ENCODE assay signal across 39 cellular contexts in genomic region chrX:111216293-111216801, GRCh38. TPM values are rescaled to one million over a fixed set of nuclear protein-coding genes. Genes with fewer than 3 reads are reported as not detected.
"Had no signal": no experiment of that assay in that cellular context is flagged by ENCODE, and none has a peak within 500 bp of the region (broad histone marks: within the 10 kb centered on the region; RNA-seq: fewer than 3 reads in every experiment).

No MANE protein-coding gene starts in this region.

- H3K27ac ChIP-seq: KMS-11 had no signal

- H3K4me3 ChIP-seq: MG63 had no signal

- DNase-seq: Karpas-422, Kasumi-1, MG63, MM.1S, MV-4-11, NCI-H1048, NCI-H1092, NCI-H1092 treated with DMSO at 0.1 percent for 48 hours, NCI-H1105, NCI-H1105 treated with DMSO at 0.1 percent for 48 hours, NCI-H1417, NCI-H1417 treated with DMSO at 0.1 percent for 48 hours, NCI-H1436, NCI-H1436 treated with DMSO at 0.1 percent for 48 hours, NCI-H146, NCI-H1694, NCI-H1694 treated with DMSO at 0.1 percent for 48 hours, NCI-H187, NCI-H187 treated with DMSO at 0.1 percent for 48 hours, NCI-H1930, NCI-H2029, NCI-H2029 treated with DMSO at 0.1 percent for 48 hours, NCI-H2081, NCI-H2081 treated with DMSO at 0.1 percent for 48 hours, NCI-H2107, NCI-H2171, NCI-H2171 treated with DMSO at 0.1 percent for 48 hours, NCI-H2227 treated with DMSO at 0.1 percent for 48 hours, NCI-H226, NCI-H345, NCI-H446, NCI-H446 treated with DMSO at 0.1 percent for 48 hours, NCI-H510A, NCI-H510A treated with DMSO at 0.1 percent for 48 hours, NCI-H524, NCI-H524 treated with DMSO at 0.1 percent for 48 hours had no signal

- H3K4me2 ChIP-seq: KMS-11 had no signal

- H3K9me3 ChIP-seq: MG63 had no signal

- H3K9ac ChIP-seq: KMS-11 had no signal

- H3K36me3 ChIP-seq: MG63 had no signal

- H3K27me3 ChIP-seq: MG63 had no signal

RNA-seq across cellular contexts. Expression of gene CAPN6, which starts 53.9 kb away (rescaled TPM):
- total RNA-seq: LHCN-M2, M059J had no signal
